In the genomic region with DNA sequence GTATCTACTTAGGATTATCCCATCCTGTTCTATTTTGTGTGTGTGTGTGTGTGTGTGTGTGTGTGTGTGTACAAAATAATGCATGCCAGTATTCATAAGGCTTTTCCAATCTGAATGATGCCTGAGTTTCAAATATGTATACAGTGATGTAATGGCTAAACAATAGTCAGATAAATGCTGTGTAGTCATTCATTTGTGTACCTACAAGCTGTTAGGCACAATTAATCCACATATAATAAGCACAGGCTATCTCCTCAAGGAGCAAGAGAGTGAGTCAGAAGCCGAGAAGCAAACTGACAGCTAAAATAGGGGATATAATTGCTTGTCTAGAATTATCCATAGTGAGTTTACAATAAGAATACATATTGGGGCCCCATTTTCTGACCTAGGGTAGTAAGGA, we compare ENCODE assay signal across 17 cellular contexts. TPM values are rescaled to one million over a fixed set of nuclear protein-coding genes. Genes with fewer than 3 reads are reported as not detected.
A peak's percentile ranks its signal among the peaks of the same experiment; 100 is the strongest.
DNase-seq lines count a peak whose midpoint lies in the region; ATAC-seq, FAIRE-seq and TF ChIP-seq lines count a peak whose summit lies in the region.
"Had no signal": no experiment of that assay in that cellular context is flagged by ENCODE, and none has a peak within 500 bp of the region (broad histone marks: within the 10 kb centered on the region; RNA-seq: fewer than 3 reads in every experiment).

No MANE protein-coding gene starts in this region.

- no peak for DNase-seq in D721Med (ENCODE audit: insufficient read length, low spot score)
- peak; percentile 67 for DNase-seq in amniotic epithelial cell (ENCODE audit: low read depth)
- peak; percentile 42 for DNase-seq in iris pigment epithelial cell (ENCODE audit: low read depth)
- no peak for DNase-seq in cerebellum (ENCODE audit: low spot score)
- no peak for DNase-seq in SHP77 treated with DMSO at 0.1 percent for 48 hours (lab: John Stamatoyannopoulos, UW)
- no peak for DNase-seq in left lung
- DNase-seq: CD8-positive, alpha-beta memory T cell; GDM1; GM23248; NCI-H1930; NCI-H774 had no signal

- FAIRE-seq in D721Med (lab: Jason Lieb, UNC), result peak; percentile 6
- FAIRE-seq: A204.1, GM12878, GM18507 had no signal

- H3K27ac ChIP-seq in left lung, result no peak overlapping the region
- H3K27ac ChIP-seq: BLaER1 treated with 17β-estradiol and CSF1 and Interleukin-3, amounts not matched to agents 10 nM and 100 nM; GM23248 had no signal

- peak overlapping the region; percentile 46 for H3K9ac ChIP-seq in skeletal muscle satellite cell (ENCODE audit: low read depth, low read length)
- H3K9ac ChIP-seq: BLaER1 treated with 17β-estradiol and CSF1 and Interleukin-3, amounts not matched to agents 10 nM and 100 nM; GM23248 had no signal

- TF ChIP-seq CTCF in D721Med (IDR thresholded peaks at IDR 0.05; ENCODE audit: insufficient read depth, missing control alignments), result no peak
- TF ChIP-seq CTCF in left lung (IDR thresholded peaks at IDR 0.05), result no peak

- ATAC-seq in left lung, result no peak
- ATAC-seq: GM12878, HCT116 had no signal

- no peaks in the 10 kb centered on the region for H3K36me3 ChIP-seq in skeletal muscle satellite cell (ENCODE audit: insufficient read depth, low read length)
- no peaks in the 10 kb centered on the region for H3K36me3 ChIP-seq in left lung
- H3K36me3 ChIP-seq: BLaER1 treated with 17β-estradiol and CSF1 and Interleukin-3, amounts not matched to agents 10 nM and 100 nM had no signal

- H3K27me3 ChIP-seq in skeletal muscle satellite cell (ENCODE audit: control insufficient read depth, insufficient read depth, low read length), result no peaks in the 10 kb centered on the region
- H3K27me3 ChIP-seq in left lung, result no peaks in the 10 kb centered on the region

- H3K4me2 ChIP-seq in skeletal muscle satellite cell (ENCODE audit: low read length), result peak overlapping the region; percentile 69
- H3K4me2 ChIP-seq: BLaER1 treated with 17β-estradiol and CSF1 and Interleukin-3, amounts not matched to agents 10 nM and 100 nM had no signal

- H3K4me1 ChIP-seq in skeletal muscle satellite cell (ENCODE audit: control insufficient read depth, insufficient read depth, low read length) (peaks cover 21% of the 10 kb centered on the region), left lung (no peaks in the 10 kb centered on the region)
- H3K4me1 ChIP-seq: BLaER1 treated with 17β-estradiol and CSF1 and Interleukin-3, amounts not matched to agents 10 nM and 100 nM had no signal

- H3K4me3 ChIP-seq in skeletal muscle satellite cell (ENCODE audit: low read length), result no peak overlapping the region
- H3K4me3 ChIP-seq in left lung, result no peak overlapping the region
- H3K4me3 ChIP-seq: BLaER1 treated with 17β-estradiol and CSF1 and Interleukin-3, amounts not matched to agents 10 nM and 100 nM; GM12878; GM23248 had no signal

- intact Hi-C loops in left lung (cut with DNase I), result no loop called here

- H3K9me3 ChIP-seq in skeletal muscle satellite cell (replicated peaks; ENCODE audit: low read length) (no peaks in the 10 kb centered on the region), left lung (no peaks in the 10 kb centered on the region)
- H3K9me3 ChIP-seq: BLaER1 treated with 17β-estradiol and CSF1 and Interleukin-3, amounts not matched to agents 10 nM and 100 nM had no signal

RNA-seq across cellular contexts. Expression of gene DMD, which starts 15.7 kb away (rescaled TPM):
- total RNA-seq in skeletal muscle satellite cell (2012; rRNA removed), result 2.8 and 5.9 TPM in 2 replicates
- total RNA-seq in cerebellum (179 TPM), left lung (10 to 100 TPM; 16.6 to 17.2 TPM)

Comparison
In these comparisons a context has a peak if more than half of its experiments do, and no peak if none do; other contexts are left out.
1. DNase-seq: peak in amniotic epithelial cell (single experiment) and iris pigment epithelial cell (single experiment); none in D721Med (single experiment), cerebellum (single experiment), SHP77 treated with DMSO at 0.1 percent for 48 hours (single experiment) and left lung (0 of 2).